In genomic region chr7:90625562-90625961, GRCh38 we compare ENCODE assay signal across 9 cellular contexts. TPM values are rescaled to one million over a fixed set of nuclear protein-coding genes. Genes with fewer than 3 reads are reported as not detected.
A peak's percentile ranks its signal among the peaks of the same experiment; 100 is the strongest.
DNase-seq lines count a peak whose midpoint lies in the region; ATAC-seq, FAIRE-seq and TF ChIP-seq lines count a peak whose summit lies in the region.
"Had no signal": no experiment of that assay in that cellular context is flagged by ENCODE, and none has a peak within 500 bp of the region (broad histone marks: within the 10 kb centered on the region; RNA-seq: fewer than 3 reads in every experiment).

No MANE protein-coding gene starts in this region.

- peak; percentile 35 for DNase-seq in H4 (ENCODE audit: low spot score)
- peak; percentile 45 for DNase-seq in NCI-H748 treated with DMSO at 0.1 percent for 48 hours (lab: John Stamatoyannopoulos, UW)
- DNase-seq in fibroblast of lung (ENCODE audit: low read depth in 2 of 2), result peak; percentile 74 to 76
- peak in 2 of 6 donors; percentile 6 to 31 for DNase-seq in pancreas
- no peak for DNase-seq in Karpas-422
- DNase-seq in UCSD-AML1 (lab: John Stamatoyannopoulos, UW; ENCODE audit: unreplicated experiment), result no peak
- no peak for DNase-seq in stimulated activated effector memory CD8-positive, alpha-beta T cell treated with anti-CD3 and anti-CD28 coated beads, Interleukin-12 subunit alpha, Interleukin-12 subunit beta, amount 100 ng/mL, for 72 hours (ENCODE audit: low spot score in 2 of 2)

- peak overlapping the region; percentile 67 for H3K4me2 ChIP-seq in fibroblast of lung (ENCODE audit: extremely low read depth, insufficient read depth, low read length)
- no peak overlapping the region for H3K4me2 ChIP-seq in Karpas-422 (ENCODE audit: low read depth, low read length, poor library complexity, severe bottlenecking)

- intact Hi-C loops in pancreas (cut with DNase I), result no loop called here

- TF ChIP-seq CTCF in fibroblast of lung (conservative IDR thresholded peaks at IDR 0.05 in 1 of 2, IDR thresholded peaks at IDR 0.05 in 1 of 2; ENCODE audit: low read depth in 1 of 2, low read length in 2 of 2), result no peak
- no peak for TF ChIP-seq CTCF in pancreas (IDR thresholded peaks at IDR 0.05)

- H3K4me1 ChIP-seq in fibroblast of lung (ENCODE audit: control insufficient read depth, extremely low read depth, insufficient read depth, low read length) (peaks cover 17% of the 10 kb centered on the region), pancreas (no peaks in the 10 kb centered on the region), Karpas-422 (ENCODE audit: low read length) (peaks cover 53% of the 10 kb centered on the region)

- H4K20me1 ChIP-seq in fibroblast of lung (ENCODE audit: control insufficient read depth, extremely low read depth, insufficient read depth, low read length), result no peaks in the 10 kb centered on the region
- H4K20me1 ChIP-seq in Karpas-422 (ENCODE audit: insufficient read depth, low read depth, low read length), result no peaks in the 10 kb centered on the region

- WGBS in pancreas, 2 donors, result 57 to 69% methylated on average over 3 of the region's 3 CpGs

- no peaks in the 10 kb centered on the region for H3K36me3 ChIP-seq in fibroblast of lung (ENCODE audit: control insufficient read depth, insufficient read depth, low read length)
- no peaks in the 10 kb centered on the region for H3K36me3 ChIP-seq in pancreas
- no peaks in the 10 kb centered on the region for H3K36me3 ChIP-seq in Karpas-422 (ENCODE audit: insufficient read depth, low read length)

- H3K4me3 ChIP-seq in fibroblast of lung (replicated peaks in 1 of 4; ENCODE audit: control extremely low read depth in 1 of 4, insufficient read depth in 1 of 4, low read depth in 3 of 4, low read length in 4 of 4) (peak overlapping the region in 3 of 4 experiments; percentile 2 to 30 (median 22)), pancreas (no peak overlapping the region), Karpas-422 (ENCODE audit: low read length) (no peak overlapping the region)

- H2AFZ ChIP-seq in fibroblast of lung (ENCODE audit: low read length), result no peak overlapping the region
- no peak overlapping the region for H2AFZ ChIP-seq in Karpas-422 (ENCODE audit: low read length)

- H3K27ac Mint-ChIP-seq in stimulated activated effector memory CD8-positive, alpha-beta T cell treated with anti-CD3 and anti-CD28 coated beads, Interleukin-12 subunit alpha, Interleukin-12 subunit beta, amount 100 ng/mL, for 72 hours, result no peak overlapping the region

- H3K9me3 ChIP-seq in fibroblast of lung (ENCODE audit: control insufficient read depth, insufficient read depth, low read depth, low read length), result no peaks in the 10 kb centered on the region
- H3K9me3 ChIP-seq in pancreas, result no peaks in the 10 kb centered on the region
- no peaks in the 10 kb centered on the region for H3K9me3 ChIP-seq in Karpas-422 (ENCODE audit: low read length)

- H3K36me3 Mint-ChIP-seq in stimulated activated effector memory CD8-positive, alpha-beta T cell treated with anti-CD3 and anti-CD28 coated beads, Interleukin-12 subunit alpha, Interleukin-12 subunit beta, amount 100 ng/mL, for 72 hours, result no peaks in the 10 kb centered on the region

- H3K9ac ChIP-seq in fibroblast of lung (ENCODE audit: insufficient read depth, low read length) (no peak overlapping the region), Karpas-422 (ENCODE audit: low read length) (no peak overlapping the region)

- H3K4me1 Mint-ChIP-seq in stimulated activated effector memory CD8-positive, alpha-beta T cell treated with anti-CD3 and anti-CD28 coated beads, Interleukin-12 subunit alpha, Interleukin-12 subunit beta, amount 100 ng/mL, for 72 hours, result no peaks in the 10 kb centered on the region

- H3K27ac ChIP-seq in fibroblast of lung (ENCODE audit: insufficient read depth, low read length) (peak overlapping the region; percentile 15), pancreas (peak overlapping the region in 2 of 4 donors; percentile 25 to 34), Karpas-422 (ENCODE audit: low read length) (no peak overlapping the region)

- ATAC-seq in pancreas, result peak in 3 of 4 donors; percentile 29 to 51 (median 36)
- ATAC-seq in stimulated activated effector memory CD8-positive, alpha-beta T cell treated with anti-CD3 and anti-CD28 coated beads, Interleukin-12 subunit alpha, Interleukin-12 subunit beta, amount 100 ng/mL, for 72 hours, result no peak
- ATAC-seq in GM18858 (IDR thresholded peaks at IDR 0.05; ENCODE audit: unreplicated experiment), result no peak

- H3K79me2 ChIP-seq in fibroblast of lung (ENCODE audit: control insufficient read depth, insufficient read depth, low read length) (peaks cover 47% of the 10 kb centered on the region), Karpas-422 (ENCODE audit: low read length) (peaks cover 98% of the 10 kb centered on the region)

- H3K9me3 Mint-ChIP-seq in stimulated activated effector memory CD8-positive, alpha-beta T cell treated with anti-CD3 and anti-CD28 coated beads, Interleukin-12 subunit alpha, Interleukin-12 subunit beta, amount 100 ng/mL, for 72 hours, result peaks cover 6% of the 10 kb centered on the region

- no peaks in the 10 kb centered on the region for H3K9me2 ChIP-seq in Karpas-422 (replicated peaks; ENCODE audit: insufficient read depth, low read length)

- no peaks in the 10 kb centered on the region for H3K27me3 ChIP-seq in fibroblast of lung (ENCODE audit: control insufficient read depth, insufficient read depth, low read length)
- H3K27me3 ChIP-seq in pancreas, result no peaks in the 10 kb centered on the region
- H3K27me3 ChIP-seq in Karpas-422 (ENCODE audit: low read length), result no peaks in the 10 kb centered on the region

- FAIRE-seq in pancreas (lab: Jason Lieb, UNC), result no peak
- FAIRE-seq: colon had no signal

- H3K4me3 Mint-ChIP-seq in stimulated activated effector memory CD8-positive, alpha-beta T cell treated with anti-CD3 and anti-CD28 coated beads, Interleukin-12 subunit alpha, Interleukin-12 subunit beta, amount 100 ng/mL, for 72 hours, result no peak overlapping the region

RNA-seq across cellular contexts. Expression of gene CDK14, which starts 29.4 kb away (rescaled TPM):
- total RNA-seq in H4 (2014; rRNA removed; shearing (Covaris generic)), result 9.9 and 14.0 TPM in 2 replicates
- 36.0 and 41.1 TPM in 2 replicates for total RNA-seq in fibroblast of lung
- 23.6 and 28.9 TPM in 2 replicates for polyA plus RNA-seq in fibroblast of lung
- 15.4 and 19.2 TPM in 2 replicates for polyA plus RNA-seq in fibroblast of lung (2012)
- polyA minus RNA-seq in fibroblast of lung (ENCODE audit: low replicate concordance), result 33.0 and 37.5 TPM in 2 replicates
- 10 to 100 TPM; 17.6 to 48.3 (median 29.6) TPM for total RNA-seq in pancreas
- 1 to 10 TPM; 4.5 to 7.6 TPM for polyA plus RNA-seq in pancreas
- 100 and 121 TPM in 2 replicates for total RNA-seq in Karpas-422 (2014; rRNA removed; shearing (Covaris generic); ENCODE audit: low replicate concordance)

Comparison
In these comparisons a context has a peak if more than half of its experiments do, and no peak if none do; other contexts are left out.
1. DNase-seq: peak in H4 (single experiment), NCI-H748 treated with DMSO at 0.1 percent for 48 hours (single experiment) and fibroblast of lung (2 of 2); none in Karpas-422 (single experiment), UCSD-AML1 (single experiment) and stimulated activated effector memory CD8-positive, alpha-beta T cell treated with anti-CD3 and anti-CD28 coated beads, Interleukin-12 subunit alpha, Interleukin-12 subunit beta, amount 100 ng/mL, for 72 hours (0 of 2).
2. H3K4me3 ChIP-seq: peak in fibroblast of lung (3 of 4); none in pancreas (0 of 4) and Karpas-422 (single experiment).
3. ATAC-seq: peak in pancreas (3 of 4); none in stimulated activated effector memory CD8-positive, alpha-beta T cell treated with anti-CD3 and anti-CD28 coated beads, Interleukin-12 subunit alpha, Interleukin-12 subunit beta, amount 100 ng/mL, for 72 hours (single experiment) and GM18858 (single experiment).